In genomic region chr15:69990566-69991391, GRCh38 we compare ENCODE assay signal across 23 cellular contexts.
DNase-seq lines count a peak whose midpoint lies in the region; FAIRE-seq and TF ChIP-seq lines count a peak whose summit lies in the region.
"Had no signal": no experiment of that assay in that cellular context is flagged by ENCODE, and none has a peak within 500 bp of the region (broad histone marks: within the 10 kb centered on the region; RNA-seq: fewer than 3 reads in every experiment).

No MANE protein-coding gene starts in this region.

- DNase-seq in GM12891 (ENCODE audit: insufficient read length, low spot score): no peak
- DNase-seq in NCI-H1694 (lab: John Stamatoyannopoulos, UW): peak; percentile 33
- peak; percentile 25 for DNase-seq in SK-N-DZ (ENCODE audit: low spot score)
- peak; percentile 57 for DNase-seq in osteoblast (ENCODE audit: insufficient read length, low spot score, missing footprints)
- DNase-seq in medulla oblongata (ENCODE audit: extremely low spot score): no peak
- DNase-seq in NCI-H2107 treated with DMSO at 0.1 percent for 48 hours (lab: John Stamatoyannopoulos, UW; ENCODE audit: unreplicated experiment): no peak
- no peak for DNase-seq in NOMO-1 (lab: John Stamatoyannopoulos, UW; ENCODE audit: unreplicated experiment in 2 of 2)
- DNase-seq: activated CD4-positive, alpha-beta T cell treated with anti-CD3 and anti-CD28 coated beads, Interleukin-2, amount 10 ng/mL, durations not matched to agents 24 days and 14 days; activated naive CD4-positive, alpha-beta T cell treated with Interleukin-2 at 50 U/mL for 16 hours; activated T-cell treated with anti-CD3 and anti-CD28 coated beads, Interleukin-2, amount 50 U/mL, for 48 hours; adrenal gland; body of pancreas; DND-41; HFFc6; Kasumi-1; PC-3; stimulated activated CD4-positive, alpha-beta T cell treated with anti-CD3 and anti-CD28 coated beads, Interleukin-1b, Interleukin-23, amount 100 ng/mL, for 48 hours had no signal

- H3K9me3 ChIP-seq in osteoblast (ENCODE audit: low read depth, low read length): no peaks in the 10 kb centered on the region
- H3K9me3 ChIP-seq: adrenal gland, BLaER1, body of pancreas, tibial nerve had no signal

- no peaks in the 10 kb centered on the region for H3K36me3 ChIP-seq in osteoblast (ENCODE audit: insufficient read depth, low read length)
- H3K36me3 ChIP-seq: adrenal gland, BLaER1, tibial nerve had no signal

- no peak for TF ChIP-seq CTCF in osteoblast (IDR thresholded peaks at IDR 0.05; ENCODE audit: extremely low read depth, low read depth, low read length)

- no peak overlapping the region for H2AFZ ChIP-seq in osteoblast (ENCODE audit: low read length)

- H3K27ac ChIP-seq in osteoblast (ENCODE audit: low read depth, low read length): no peak overlapping the region
- H3K27ac ChIP-seq: adrenal gland, BLaER1, body of pancreas, HL-60, tibial nerve had no signal

- H4K20me1 ChIP-seq in osteoblast (ENCODE audit: insufficient read depth, low read length): no peaks in the 10 kb centered on the region

- FAIRE-seq in GM12891 (lab: Jason Lieb, UNC): peak; percentile 28
- FAIRE-seq: GM18507, islet of Langerhans had no signal

- H3K4me2 ChIP-seq in osteoblast (ENCODE audit: insufficient read depth, low read length): no peak overlapping the region
- H3K4me2 ChIP-seq: smooth muscle cell had no signal

- H3K4me1 ChIP-seq in osteoblast (ENCODE audit: insufficient read depth, low read length): no peaks in the 10 kb centered on the region
- H3K4me1 ChIP-seq: adrenal gland, tibial nerve had no signal

- no peak for TF ChIP-seq POLR2A in GM12891 (IDR thresholded peaks at IDR 0.05; ENCODE audit: low read depth, low read length)

- no peak overlapping the region for H3K4me3 ChIP-seq in osteoblast (ENCODE audit: insufficient read depth, low read length)
- H3K4me3 ChIP-seq: adrenal gland, BLaER1, body of pancreas, smooth muscle cell, tibial nerve had no signal

- no peaks in the 10 kb centered on the region for H3K79me2 ChIP-seq in osteoblast (ENCODE audit: insufficient read depth, low read length)

- peaks cover 48% of the 10 kb centered on the region for H3K27me3 ChIP-seq in osteoblast (ENCODE audit: insufficient read depth, low read length)
- H3K27me3 ChIP-seq: BLaER1, body of pancreas had no signal

TF ChIP-seq in GM12891, 5 proteins besides CTCF, POLR2A, EP300 and RAD21:
- TF ChIP-seq POLR2AphosphoS5 (IDR thresholded peaks at IDR 0.05; ENCODE audit: low read depth, low read length): no peak
- no peak for TF ChIP-seq SPI1 (IDR thresholded peaks at IDR 0.05; ENCODE audit: low read depth, low read length)
- TF ChIP-seq PAX5 (IDR thresholded peaks at IDR 0.05; ENCODE audit: insufficient read depth, low read length, severe bottlenecking): no peak
- TF ChIP-seq TAF1 (IDR thresholded peaks at IDR 0.05; ENCODE audit: low read depth, low read length): no peak

Comparison
In these comparisons a context has a peak if more than half of its experiments do, and no peak if none do; other contexts are left out.
1. DNase-seq: peak in NCI-H1694 (single experiment), SK-N-DZ (single experiment) and osteoblast (single experiment); none in GM12891 (single experiment), medulla oblongata (single experiment), NCI-H2107 treated with DMSO at 0.1 percent for 48 hours (single experiment) and NOMO-1 (0 of 2).